9 cellular contexts compared by ENCODE assay signal in the genomic region with DNA sequence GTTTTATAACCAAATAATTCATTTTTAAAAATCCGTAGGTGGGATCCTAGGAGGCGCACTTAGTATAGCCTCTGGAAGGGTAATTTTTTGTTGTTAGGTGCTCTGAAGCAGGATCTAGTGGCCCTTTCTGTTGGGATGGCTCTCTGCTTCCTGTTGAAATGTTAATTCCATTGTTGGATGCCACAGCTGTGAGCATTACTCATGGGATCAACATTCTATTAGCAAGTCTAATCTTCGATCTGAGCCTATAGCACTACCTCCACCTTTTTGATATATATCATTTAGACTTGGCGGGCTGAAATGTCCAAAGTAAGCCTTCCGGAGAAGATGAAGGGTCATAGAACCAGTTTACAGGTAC. TPM values are rescaled to one million over a fixed set of nuclear protein-coding genes. Genes with fewer than 3 reads are reported as not detected.
A peak's percentile ranks its signal among the peaks of the same experiment; 100 is the strongest.
DNase-seq lines count a peak whose midpoint lies in the region; ATAC-seq lines count a peak whose summit lies in the region.
"Had no signal": no experiment of that assay in that cellular context is flagged by ENCODE, and none has a peak within 500 bp of the region (broad histone marks: within the 10 kb centered on the region; RNA-seq: fewer than 3 reads in every experiment).

No MANE protein-coding gene starts in this region.

- H3K4me3 Mint-ChIP-seq in activated naive CD4-positive, alpha-beta T cell treated with anti-CD3 and anti-CD28 coated beads for 36 hours: peak overlapping the region; percentile 80
- peak overlapping the region; percentile 84 for H3K4me3 Mint-ChIP-seq in activated naive CD8-positive, alpha-beta T cell treated with anti-CD3 and anti-CD28 coated beads for 36 hours

- H3K27me3 ChIP-seq in thymus (ENCODE audit: control insufficient read depth, insufficient read depth): peaks cover 11% of the 10 kb centered on the region

- no peaks in the 10 kb centered on the region for H3K36me3 Mint-ChIP-seq in activated naive CD4-positive, alpha-beta T cell treated with anti-CD3 and anti-CD28 coated beads for 36 hours (ENCODE audit: low read depth)
- no peaks in the 10 kb centered on the region for H3K36me3 Mint-ChIP-seq in activated naive CD8-positive, alpha-beta T cell treated with anti-CD3 and anti-CD28 coated beads for 36 hours

- DNase-seq in activated naive CD4-positive, alpha-beta T cell treated with anti-CD3 and anti-CD28 coated beads for 36 hours: no peak
- DNase-seq in activated naive CD4-positive, alpha-beta T cell treated with Interleukin-2 at 50 U/mL for 16 hours: no peak
- no peak for DNase-seq in activated naive CD8-positive, alpha-beta T cell treated with anti-CD3 and anti-CD28 coated beads for 36 hours
- peak; percentile 48 for DNase-seq in iPS-NIHi11 (ENCODE audit: low spot score)
- no peak for DNase-seq in HPDE6-E6E7 (ENCODE audit: extremely low spot score)
- DNase-seq in 8988T: no peak

- peaks cover 14% of the 10 kb centered on the region for H3K4me1 Mint-ChIP-seq in activated naive CD4-positive, alpha-beta T cell treated with anti-CD3 and anti-CD28 coated beads for 36 hours (ENCODE audit: low read depth)
- H3K4me1 Mint-ChIP-seq in activated naive CD8-positive, alpha-beta T cell treated with anti-CD3 and anti-CD28 coated beads for 36 hours: peaks cover 16% of the 10 kb centered on the region

- CTCF ChIA-PET in activated naive CD4-positive, alpha-beta T cell treated with anti-CD3 and anti-CD28 coated beads for 36 hours (lab: Charles Lee): interaction anchor here (0.8 kb wide), 1 partner anchor 78 kb away, joined by 4 read pairs; no protein-coding TSS in a partner anchor

- intact Hi-C loops in activated naive CD4-positive, alpha-beta T cell treated with anti-CD3 and anti-CD28 coated beads for 36 hours (cut with micrococcal nuclease): loop anchor here (1.0 to 5.0 kb wide), 2 partner anchors 62 to 72 kb away; no protein-coding TSS in a partner anchor

- peak overlapping the region; percentile 66 for H3K4me3 ChIP-seq in thymus (ENCODE audit: low read length)

- peaks cover 8% of the 10 kb centered on the region for H3K4me1 ChIP-seq in thymus (ENCODE audit: control insufficient read depth, insufficient read depth, low read length)

- H3K36me3 ChIP-seq in thymus (ENCODE audit: control insufficient read depth, insufficient read depth): no peaks in the 10 kb centered on the region

- H3K9me3 Mint-ChIP-seq in activated naive CD4-positive, alpha-beta T cell treated with anti-CD3 and anti-CD28 coated beads for 36 hours: no peaks in the 10 kb centered on the region
- H3K9me3 Mint-ChIP-seq in activated naive CD8-positive, alpha-beta T cell treated with anti-CD3 and anti-CD28 coated beads for 36 hours: no peaks in the 10 kb centered on the region

- no peak overlapping the region for H3K27ac ChIP-seq in thymus (ENCODE audit: low read depth)
- H3K27ac ChIP-seq: HL-60 had no signal

- peaks cover 23% of the 10 kb centered on the region for H3K27me3 Mint-ChIP-seq in activated naive CD4-positive, alpha-beta T cell treated with anti-CD3 and anti-CD28 coated beads for 36 hours (ENCODE audit: low read depth)
- peaks cover 43% of the 10 kb centered on the region for H3K27me3 Mint-ChIP-seq in activated naive CD8-positive, alpha-beta T cell treated with anti-CD3 and anti-CD28 coated beads for 36 hours

- no peak for ATAC-seq in HG03108 (IDR thresholded peaks at IDR 0.05; ENCODE audit: unreplicated experiment)

- H3K27ac Mint-ChIP-seq in activated naive CD4-positive, alpha-beta T cell treated with anti-CD3 and anti-CD28 coated beads for 36 hours: no peak overlapping the region
- no peak overlapping the region for H3K27ac Mint-ChIP-seq in activated naive CD8-positive, alpha-beta T cell treated with anti-CD3 and anti-CD28 coated beads for 36 hours

- H3K9me3 ChIP-seq in thymus (ENCODE audit: control insufficient read depth): no peaks in the 10 kb centered on the region

- 25% methylated on average over 5 of the region's 5 CpGs for WGBS in thymus

RNA-seq across cellular contexts. Expression of a gene that starts 1.3 kb away (rescaled TPM):
- total RNA-seq in activated naive CD4-positive, alpha-beta T cell treated with anti-CD3 and anti-CD28 coated beads for 36 hours: under 1 TPM; 0.27 to 0.52 TPM
- under 1 TPM; 0.56 to 0.92 TPM for total RNA-seq in activated naive CD8-positive, alpha-beta T cell treated with anti-CD3 and anti-CD28 coated beads for 36 hours
- 5.6 TPM for polyA plus RNA-seq in thymus
